In the genomic region with DNA sequence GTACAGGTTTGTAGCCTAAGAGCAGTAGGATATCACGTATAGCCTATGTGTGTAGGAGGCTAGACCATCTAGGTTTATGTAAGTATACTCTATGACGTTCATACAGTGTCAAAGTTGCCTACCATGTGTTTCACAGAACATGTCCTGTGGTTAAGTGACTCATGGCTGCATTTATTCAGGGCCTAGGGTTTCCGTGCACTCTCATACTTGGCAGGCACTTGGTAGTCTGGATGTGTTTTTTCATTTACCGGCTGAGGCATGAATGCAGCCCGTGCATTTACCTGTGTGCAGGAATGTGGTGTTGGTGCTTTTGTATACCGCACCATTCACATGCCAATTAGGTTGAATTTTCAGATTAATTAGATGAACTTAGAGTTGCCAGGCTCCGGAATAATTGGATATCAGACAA, we compare ENCODE assay signal across 8 cellular contexts. TPM values are rescaled to one million over a fixed set of nuclear protein-coding genes. Genes with fewer than 3 reads are reported as not detected.
DNase-seq lines count a peak whose midpoint lies in the region; ATAC-seq and TF ChIP-seq lines count a peak whose summit lies in the region.

No MANE protein-coding gene starts in this region.

- no peak overlapping the region for H3K4me3 Mint-ChIP-seq in CD14-positive monocyte
- H3K4me3 Mint-ChIP-seq in WTC11: no peak overlapping the region

- DNase-seq in GM04503 (ENCODE audit: low read depth) (peak; percentile 74), MG63 (peak; percentile 74), mesendoderm (no peak), NCI-H2196 treated with DMSO at 0.1 percent for 48 hours (lab: John Stamatoyannopoulos, UW; ENCODE audit: unreplicated experiment) (no peak), medulla oblongata (ENCODE audit: extremely low spot score) (no peak), CD14-positive monocyte (ENCODE audit: low spot score) (no peak), WTC11 (ENCODE audit: low spot score) (no peak)
- peak; percentile 37 for DNase-seq in activated effector memory CD4-positive, alpha-beta T cell treated with Interleukin-2 at 50 U/mL for 16 hours

- no peak overlapping the region for H2AK5ac ChIP-seq in mesendoderm (ENCODE audit: low read length)

- H3K4me3 ChIP-seq in MG63 (no peak overlapping the region), mesendoderm (ENCODE audit: low read length) (no peak overlapping the region)

- peaks cover 4 to 18% (median 5%) of the 10 kb centered on the region in 3 donors for H3K27me3 Mint-ChIP-seq in CD14-positive monocyte (ENCODE audit: low read depth in 3 of 3)
- H3K27me3 Mint-ChIP-seq in WTC11 (ENCODE audit: low read depth): no peaks in the 10 kb centered on the region

- no peak overlapping the region for H3K4me2 ChIP-seq in mesendoderm (ENCODE audit: low read length)

- TF ChIP-seq CTCF in CD14-positive monocyte (IDR thresholded peaks at IDR 0.05) (no peak), WTC11 (IDR thresholded peaks at IDR 0.05) (no peak)

- POLR2A ChIA-PET in WTC11 (lab: Charles Lee): no interaction called here

- no peak overlapping the region for H3K9ac ChIP-seq in mesendoderm (ENCODE audit: low read length)

- no peak overlapping the region for H2BK120ac ChIP-seq in mesendoderm (ENCODE audit: low read depth, low read length)

- no peaks in the 10 kb centered on the region for H3K36me3 ChIP-seq in MG63
- H3K36me3 ChIP-seq in mesendoderm (ENCODE audit: control insufficient read depth, insufficient read depth, low read length): no peaks in the 10 kb centered on the region

- ATAC-seq in WTC11: no peak

- CTCF ChIA-PET in WTC11 (lab: Charles Lee): interaction anchor here (0.9 to 2.8 kb wide), 3 partner anchors 8 to 683 kb away, joined by 3 to 13 read pairs (median 3); no protein-coding TSS in a partner anchor

- H2BK15ac ChIP-seq in mesendoderm (replicated peaks; ENCODE audit: low read depth): no peak overlapping the region

- H3K23ac ChIP-seq in mesendoderm (ENCODE audit: low read length): peak overlapping the region; percentile 56

- no peaks in the 10 kb centered on the region for H3K79me2 ChIP-seq in mesendoderm (ENCODE audit: control insufficient read depth, insufficient read depth, low read length)

- H3K27ac ChIP-seq in mesendoderm (ENCODE audit: low read depth, low read length): no peak overlapping the region

- H3K56ac ChIP-seq in mesendoderm (ENCODE audit: low read length): no peak overlapping the region

- H3K4ac ChIP-seq in mesendoderm (ENCODE audit: low read depth, low read length): no peak overlapping the region

- H3K27ac Mint-ChIP-seq in CD14-positive monocyte: no peak overlapping the region
- no peak overlapping the region for H3K27ac Mint-ChIP-seq in WTC11

- H3K18ac ChIP-seq in mesendoderm (ENCODE audit: low read length): no peak overlapping the region

- H3K27me3 ChIP-seq in MG63 (no peaks in the 10 kb centered on the region), mesendoderm (ENCODE audit: insufficient read depth, low read length, poor library complexity) (no peaks in the 10 kb centered on the region)

- H3K4me1 Mint-ChIP-seq in CD14-positive monocyte: no peaks in the 10 kb centered on the region
- H3K4me1 Mint-ChIP-seq in WTC11: peaks cover 13% of the 10 kb centered on the region

- no peak overlapping the region for H4K8ac ChIP-seq in mesendoderm (ENCODE audit: low read depth, low read length)

- peaks cover 2% of the 10 kb centered on the region for H3K4me1 ChIP-seq in mesendoderm (ENCODE audit: control insufficient read depth, low read depth, low read length)

- no CpG with 5 or more reads among the region's 7 CpGs for WGBS in mesendoderm (ENCODE audit: extremely low coverage, insufficient coverage, low lambda C conversion rate)

- no peaks in the 10 kb centered on the region for H3K9me3 ChIP-seq in MG63

- H4K5ac ChIP-seq in mesendoderm (ENCODE audit: low read length): no peak overlapping the region

- intact Hi-C loops in CD14-positive monocyte (cut with micrococcal nuclease): no loop called here

- H3K9me3 Mint-ChIP-seq in CD14-positive monocyte: peaks cover 0 to 5% (median under 1%) of the 10 kb centered on the region in 7 donors
- peaks cover 9% of the 10 kb centered on the region; the same call in 1 of the 2 replicates for H3K9me3 Mint-ChIP-seq in WTC11

- H2BK5ac ChIP-seq in mesendoderm (ENCODE audit: low read length): no peak overlapping the region

- H3K79me1 ChIP-seq in mesendoderm (ENCODE audit: low read length): no peaks in the 10 kb centered on the region

- H3K36me3 Mint-ChIP-seq in CD14-positive monocyte: no peaks in the 10 kb centered on the region
- no peaks in the 10 kb centered on the region for H3K36me3 Mint-ChIP-seq in WTC11

TF ChIP-seq in WTC11, 78 proteins besides CTCF, POLR2A, EP300 and RAD21:
- no peak for TF ChIP-seq CBFB (CRISPR knock-in tag; IDR thresholded peaks at IDR 0.05; ENCODE audit: low read depth)
- TF ChIP-seq, protein P1, sequence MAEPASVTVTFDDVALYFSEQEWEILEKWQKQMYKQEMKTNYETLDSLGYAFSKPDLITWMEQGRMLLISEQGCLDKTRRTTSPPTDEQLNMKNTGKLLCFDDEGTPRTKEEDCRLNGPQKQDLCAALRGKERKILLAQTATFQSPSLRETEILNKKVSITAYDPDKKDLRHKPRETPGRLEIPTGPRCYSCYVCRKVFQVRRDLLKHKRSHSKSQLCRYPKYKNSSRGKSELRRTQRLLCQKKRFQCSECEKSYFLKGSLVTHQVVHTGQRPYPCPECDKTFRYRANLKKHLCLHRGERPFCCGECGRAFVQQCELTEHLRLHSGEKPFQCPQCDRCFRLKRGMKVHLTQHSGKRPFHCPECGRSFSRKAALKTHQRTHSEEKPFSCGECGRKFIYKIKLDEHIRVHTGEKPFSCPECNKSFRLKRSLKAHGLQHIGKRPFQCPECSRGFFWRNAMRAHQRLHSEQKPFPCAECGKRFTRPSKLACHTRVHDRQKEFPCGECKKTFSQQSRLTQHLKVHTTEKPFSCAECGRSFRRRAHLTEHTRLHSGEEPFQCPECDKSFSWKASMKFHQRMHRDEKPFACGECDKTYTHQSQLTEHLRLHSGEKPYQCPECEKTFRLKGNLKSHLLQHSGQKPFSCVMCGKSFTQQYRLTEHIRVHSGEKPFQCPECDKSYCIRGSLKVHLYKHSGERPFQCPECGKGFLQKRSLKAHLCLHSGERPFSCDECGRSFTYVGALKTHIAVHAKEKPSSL (CRISPR knock-in tag; conservative IDR thresholded peaks at IDR 0.05): no peak
- no peak for TF ChIP-seq GRHL2 (CRISPR knock-in tag; IDR thresholded peaks at IDR 0.05; ENCODE audit: insufficient replicate concordance, severe bottlenecking)
- TF ChIP-seq, protein P2, sequence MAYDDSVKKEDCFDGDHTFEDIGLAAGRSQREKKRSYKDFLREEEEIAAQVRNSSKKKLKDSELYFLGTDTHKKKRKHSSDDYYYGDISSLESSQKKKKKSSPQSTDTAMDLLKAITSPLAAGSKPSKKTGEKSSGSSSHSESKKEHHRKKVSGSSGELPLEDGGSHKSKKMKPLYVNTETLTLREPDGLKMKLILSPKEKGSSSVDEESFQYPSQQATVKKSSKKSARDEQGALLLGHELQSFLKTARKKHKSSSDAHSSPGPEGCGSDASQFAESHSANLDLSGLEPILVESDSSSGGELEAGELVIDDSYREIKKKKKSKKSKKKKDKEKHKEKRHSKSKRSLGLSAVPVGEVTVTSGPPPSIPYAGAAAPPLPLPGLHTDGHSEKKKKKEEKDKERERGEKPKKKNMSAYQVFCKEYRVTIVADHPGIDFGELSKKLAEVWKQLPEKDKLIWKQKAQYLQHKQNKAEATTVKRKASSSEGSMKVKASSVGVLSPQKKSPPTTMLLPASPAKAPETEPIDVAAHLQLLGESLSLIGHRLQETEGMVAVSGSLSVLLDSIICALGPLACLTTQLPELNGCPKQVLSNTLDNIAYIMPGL (CRISPR knock-in tag; IDR thresholded peaks at IDR 0.05): no peak
- no peak for TF ChIP-seq NR2C2 (CRISPR knock-in tag; IDR thresholded peaks at IDR 0.05)
- TF ChIP-seq, protein P3, sequence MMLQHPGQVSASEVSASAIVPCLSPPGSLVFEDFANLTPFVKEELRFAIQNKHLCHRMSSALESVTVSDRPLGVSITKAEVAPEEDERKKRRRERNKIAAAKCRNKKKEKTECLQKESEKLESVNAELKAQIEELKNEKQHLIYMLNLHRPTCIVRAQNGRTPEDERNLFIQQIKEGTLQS (CRISPR knock-in tag; conservative IDR thresholded peaks at IDR 0.05): no peak
- TF ChIP-seq JUN (CRISPR knock-in tag; IDR thresholded peaks at IDR 0.05): no peak
- no peak for TF ChIP-seq ZNF396 (CRISPR knock-in tag; IDR thresholded peaks at IDR 0.05; ENCODE audit: borderline replicate concordance)
- no peak for TF ChIP-seq MYBL2 (CRISPR knock-in tag; IDR thresholded peaks at IDR 0.05)
- TF ChIP-seq ETV6 (CRISPR knock-in tag; IDR thresholded peaks at IDR 0.05): no peak
- TF ChIP-seq, protein P4, sequence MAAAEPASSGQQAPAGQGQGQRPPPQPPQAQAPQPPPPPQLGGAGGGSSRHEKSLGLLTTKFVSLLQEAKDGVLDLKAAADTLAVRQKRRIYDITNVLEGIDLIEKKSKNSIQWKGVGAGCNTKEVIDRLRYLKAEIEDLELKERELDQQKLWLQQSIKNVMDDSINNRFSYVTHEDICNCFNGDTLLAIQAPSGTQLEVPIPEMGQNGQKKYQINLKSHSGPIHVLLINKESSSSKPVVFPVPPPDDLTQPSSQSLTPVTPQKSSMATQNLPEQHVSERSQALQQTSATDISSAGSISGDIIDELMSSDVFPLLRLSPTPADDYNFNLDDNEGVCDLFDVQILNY (CRISPR knock-in tag; IDR thresholded peaks at IDR 0.05): no peak
- TF ChIP-seq TP53 (CRISPR knock-in tag; IDR thresholded peaks at IDR 0.05): no peak
- TF ChIP-seq GABPB1 (CRISPR knock-in tag; IDR thresholded peaks at IDR 0.05): no peak
- TF ChIP-seq, protein P5, sequence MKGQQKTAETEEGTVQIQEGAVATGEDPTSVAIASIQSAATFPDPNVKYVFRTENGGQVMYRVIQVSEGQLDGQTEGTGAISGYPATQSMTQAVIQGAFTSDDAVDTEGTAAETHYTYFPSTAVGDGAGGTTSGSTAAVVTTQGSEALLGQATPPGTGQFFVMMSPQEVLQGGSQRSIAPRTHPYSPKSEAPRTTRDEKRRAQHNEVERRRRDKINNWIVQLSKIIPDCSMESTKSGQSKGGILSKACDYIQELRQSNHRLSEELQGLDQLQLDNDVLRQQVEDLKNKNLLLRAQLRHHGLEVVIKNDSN (CRISPR knock-in tag; IDR thresholded peaks at IDR 0.05): no peak
- no peak for TF ChIP-seq FOXJ3 (CRISPR knock-in tag; IDR thresholded peaks at IDR 0.05; ENCODE audit: borderline replicate concordance)

RNA-seq across cellular contexts. Expression of a gene that starts 43.4 kb away (rescaled TPM):
- 311 and 396 TPM in 2 replicates for total RNA-seq in MG63 (2014; rRNA removed; shearing (Covaris generic); ENCODE audit: low replicate concordance)
- 268 TPM for polyA plus RNA-seq in mesendoderm (2013, experiment 1 of 2)
- 263 TPM for polyA plus RNA-seq in mesendoderm (2013, experiment 2 of 2)
- polyA plus RNA-seq in CD14-positive monocyte: 100 to 1,000 TPM; 727 to 814 TPM
- 158 to 173 TPM (median 163 TPM) in 3 replicates for total RNA-seq in WTC11 (2021)

RNA-seq across cellular contexts. Expression of a gene that starts 57.8 kb away (rescaled TPM):
- 750 and 1,020 TPM in 2 replicates for total RNA-seq in MG63 (2014; rRNA removed; shearing (Covaris generic); ENCODE audit: low replicate concordance)
- 475 TPM for polyA plus RNA-seq in mesendoderm (2013, experiment 1 of 2)
- polyA plus RNA-seq in mesendoderm (2013, experiment 2 of 2): 490 TPM
- 1,000 to 10,000 TPM; 1,139 to 1,360 TPM for polyA plus RNA-seq in CD14-positive monocyte
- 205 to 230 TPM (median 213 TPM) in 3 replicates for total RNA-seq in WTC11 (2021)

Comparison
In these comparisons a context has a peak if more than half of its experiments do, and no peak if none do; other contexts are left out.
1. DNase-seq: peak in GM04503 (single experiment), MG63 (single experiment) and activated effector memory CD4-positive, alpha-beta T cell treated with Interleukin-2 at 50 U/mL for 16 hours (single experiment); none in mesendoderm (single experiment), NCI-H2196 treated with DMSO at 0.1 percent for 48 hours (single experiment), medulla oblongata (single experiment), CD14-positive monocyte (single experiment) and WTC11 (single experiment).